ENCODE assay signal across 17 cellular contexts in the genomic region with DNA sequence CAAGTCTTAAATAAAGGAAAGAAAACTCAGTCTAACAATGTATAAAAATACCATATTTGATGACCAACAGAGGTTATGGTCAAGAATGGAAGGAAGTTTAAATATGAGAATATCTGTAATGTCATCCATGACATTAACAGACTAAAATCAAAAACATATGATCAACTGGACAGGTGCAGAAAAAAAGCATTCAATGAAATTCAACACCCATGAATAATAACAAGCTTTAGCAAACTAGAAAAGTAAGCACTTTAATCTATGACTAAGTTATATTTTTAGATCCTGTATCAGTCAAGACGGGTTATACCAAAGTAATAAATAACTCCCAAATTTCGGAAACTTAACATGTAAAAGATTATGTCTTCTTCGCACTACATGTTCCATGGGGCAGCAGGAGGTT.
DNase-seq lines count a peak whose midpoint lies in the region; ATAC-seq and FAIRE-seq lines count a peak whose summit lies in the region.
"Had no signal": no experiment of that assay in that cellular context is flagged by ENCODE, and none has a peak within 500 bp of the region (broad histone marks: within the 10 kb centered on the region; RNA-seq: fewer than 3 reads in every experiment).

No MANE protein-coding gene starts in this region.

- H3K27me3 ChIP-seq in small intestine (ENCODE audit: control insufficient read depth in 2 of 2, insufficient read depth in 2 of 2, low read length in 2 of 2) = no peaks in the 10 kb centered on the region
- H3K27me3 ChIP-seq: BE2C had no signal

- WGBS in small intestine, 3 donors = 78 to 94% (median 82%) methylated on average over 3 of the region's 3 CpGs

- H3K4me3 ChIP-seq in small intestine (ENCODE audit: low read depth in 1 of 2, low read length in 2 of 2) = no peak overlapping the region
- H3K4me3 ChIP-seq: HAP-1 had no signal

- ATAC-seq in HG03571 (IDR thresholded peaks at IDR 0.05; ENCODE audit: unreplicated experiment) (no peak), GM21423 (IDR thresholded peaks at IDR 0.05; ENCODE audit: unreplicated experiment) (no peak)

- FAIRE-seq in islet of Langerhans (lab: Jason Lieb, UNC) = peak; percentile 41
- peak; percentile 51 for FAIRE-seq in small intestine (lab: Jason Lieb, UNC)
- FAIRE-seq: A204.1, GM12891, GM19239, H1 had no signal

- DNase-seq in HCEC 1CT = peak; percentile 32
- peak; percentile 64 for DNase-seq in LHCN-M2 (ENCODE audit: low read depth)
- DNase-seq in small intestine = no peak
- DNase-seq in DMS79 treated with DMSO at 0.1 percent for 48 hours (lab: John Stamatoyannopoulos, UW) = no peak
- DNase-seq: BE2C; CD4-positive, alpha-beta memory T cell; DMS79; EL had no signal

- no peaks in the 10 kb centered on the region for H3K36me3 ChIP-seq in small intestine (ENCODE audit: control insufficient read depth in 2 of 2, insufficient read depth in 2 of 2, low read length in 2 of 2)
- H3K36me3 ChIP-seq: BE2C, HAP-1 had no signal

- no peak overlapping the region for H3K27ac ChIP-seq in small intestine (ENCODE audit: low read depth in 1 of 2, low read length in 1 of 2)
- H3K27ac ChIP-seq: C4-2B had no signal

- H3K4me1 ChIP-seq in small intestine (ENCODE audit: control insufficient read depth in 2 of 2, insufficient read depth in 1 of 2, low read depth in 1 of 2, low read length in 1 of 2) = no peaks in the 10 kb centered on the region
- H3K4me1 ChIP-seq: BE2C, HAP-1 had no signal

- no peaks in the 10 kb centered on the region for H3K9me3 ChIP-seq in small intestine (ENCODE audit: control insufficient read depth, low read depth)
- H3K9me3 ChIP-seq: BE2C, HAP-1 had no signal

Comparison
In these comparisons a context has a peak if more than half of its experiments do, and no peak if none do; other contexts are left out.
1. DNase-seq: peak in HCEC 1CT (single experiment) and LHCN-M2 (single experiment); none in small intestine (single experiment) and DMS79 treated with DMSO at 0.1 percent for 48 hours (single experiment).